1 cellular context compared by ENCODE assay signal in the genomic region with DNA sequence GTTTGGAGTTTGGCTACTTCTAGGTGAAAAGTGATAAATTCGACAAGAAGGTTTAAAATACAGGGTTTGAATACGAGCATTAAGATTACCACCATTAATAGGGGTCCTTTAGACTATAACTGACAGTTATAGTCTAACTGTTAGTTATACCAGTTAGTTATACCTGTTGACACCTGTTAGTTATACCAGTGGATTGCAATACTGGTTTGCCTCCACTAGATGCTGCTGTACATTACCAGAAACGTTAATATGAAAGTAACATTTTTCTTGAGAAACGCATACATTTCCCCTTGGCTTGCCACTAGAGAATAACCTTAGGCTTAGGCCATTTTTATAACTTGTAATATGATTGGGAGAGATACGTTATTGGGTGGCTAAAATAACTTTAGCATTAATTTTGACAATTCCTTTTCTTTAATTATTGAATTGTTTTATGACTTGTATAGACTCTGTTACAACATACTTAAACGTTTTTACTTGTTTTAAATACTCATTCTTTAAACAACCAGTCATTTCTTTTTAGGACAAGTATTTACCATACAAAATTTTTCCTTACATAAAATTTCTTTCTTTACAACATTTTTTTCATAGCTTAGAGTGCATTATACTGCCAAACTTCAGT.
TF ChIP-seq lines count a peak whose summit lies in the region.

No MANE protein-coding gene starts in this region.

TF ChIP-seq in IMR-90, 13 proteins besides CTCF, POLR2A, EP300 and RAD21 (continued from another document):
- TF ChIP-seq RCOR1 (IDR thresholded peaks at IDR 0.05; ENCODE audit: insufficient replicate concordance, low read length) (no peak), MAZ (IDR thresholded peaks at IDR 0.05; ENCODE audit: borderline replicate concordance, low read depth, low read length) (no peak)
